In genomic region chr18:9102391-9103216, GRCh38 we compare ENCODE assay signal across 8 cellular contexts. TPM values are rescaled to one million over a fixed set of nuclear protein-coding genes. Genes with fewer than 3 reads are reported as not detected.
DNase-seq lines count a peak whose midpoint lies in the region; ATAC-seq and TF ChIP-seq lines count a peak whose summit lies in the region.

TSS of gene NDUFV2 (plus strand) at chr18:9102699. CDS start at chr18:9102744, 45 bp downstream.

- ATAC-seq in lower lobe of right lung = peak; percentile 98 to 100

- H3K4me1 ChIP-seq in ectodermal cell (ENCODE audit: control insufficient read depth, insufficient read depth, low read length) = peaks cover 24% of the 10 kb centered on the region
- H3K4me1 ChIP-seq in lower lobe of right lung = peaks cover 46% of the 10 kb centered on the region

- no peaks in the 10 kb centered on the region for H3K27me3 ChIP-seq in ectodermal cell (ENCODE audit: control insufficient read depth, insufficient read depth, low read length, poor library complexity, severe bottlenecking)
- no peaks in the 10 kb centered on the region for H3K27me3 ChIP-seq in lower lobe of right lung (ENCODE audit: low read depth)

- DNase-seq in CMK (ENCODE audit: low read depth) = peak; percentile 70
- DNase-seq in GM20000 (ENCODE audit: low spot score) = peak; percentile 96
- peak; percentile 43 for DNase-seq in HS-5 (ENCODE audit: low read depth)
- DNase-seq in NK-92 (lab: John Stamatoyannopoulos, UW; ENCODE audit: unreplicated experiment) = peak; percentile 68
- DNase-seq in activated CD8-positive, alpha-beta memory T cell treated with anti-CD3 and anti-CD28 coated beads for 1 hour (ENCODE audit: extremely low read depth in 1 of 2, low read depth in 1 of 2) = peak; percentile 89 to 98
- peak; percentile 98 for DNase-seq in lower lobe of right lung
- DNase-seq in stimulated activated CD4-positive, alpha-beta T cell treated with anti-CD3 and anti-CD28 coated beads, TNF-alpha, amount 100 ng/mL, for 1 hour (ENCODE audit: low read depth in 3 of 3, low spot score in 1 of 3) = peak; percentile 90 to 96 (median 95)

- WGBS in ectodermal cell, 2 experiments = 1% methylated on average over 66 of the region's 66 CpGs

- H3K36me3 ChIP-seq in ectodermal cell (ENCODE audit: control insufficient read depth, insufficient read depth, low read length) = no peaks in the 10 kb centered on the region
- no peaks in the 10 kb centered on the region for H3K36me3 ChIP-seq in lower lobe of right lung

- H3K9me3 ChIP-seq in ectodermal cell (ENCODE audit: control insufficient read depth, low read length) = no peaks in the 10 kb centered on the region
- no peaks in the 10 kb centered on the region for H3K9me3 ChIP-seq in lower lobe of right lung

- H3K27ac ChIP-seq in ectodermal cell (ENCODE audit: insufficient read depth, low read depth, low read length, poor library complexity, severe bottlenecking) (peak within 1 kb of the TSS; percentile 68), lower lobe of right lung (peak within 1 kb of the TSS; percentile 89)

- H3K4me3 ChIP-seq in ectodermal cell (ENCODE audit: insufficient read depth, low read depth, low read length) = peak within 1 kb of the TSS; percentile 69
- H3K4me3 ChIP-seq in lower lobe of right lung = peak within 1 kb of the TSS; percentile 68

- intact Hi-C loops in lower lobe of right lung (cut with DNase I) = no loop called here

- TF ChIP-seq CTCF in GM20000 (IDR thresholded peaks at IDR 0.05; ENCODE audit: extremely low read depth, missing control alignments) (no peak), lower lobe of right lung (IDR thresholded peaks at IDR 0.05) (no peak)

RNA-seq across cellular contexts. Expression of gene NDUFV2, which starts in this region (rescaled TPM):
- 160 TPM for polyA plus RNA-seq in ectodermal cell (2013, experiment 1 of 4)
- 161 TPM for polyA plus RNA-seq in ectodermal cell (2013, experiment 2 of 4)
- 155 TPM for polyA plus RNA-seq in ectodermal cell (2013, experiment 3 of 4)
- 167 TPM for polyA plus RNA-seq in ectodermal cell (2013, experiment 4 of 4)
- total RNA-seq in lower lobe of right lung = 108 TPM

Comparison
In these comparisons a context has a peak if more than half of its experiments do, and no peak if none do; other contexts are left out.
1. Peak in every context shown above with its lines: DNase-seq, ATAC-seq, H3K4me3 ChIP-seq and H3K27ac ChIP-seq.
2. DNase-seq: peak in every context shown above with its lines; median percentile 98 in lower lobe of right lung; 96 in GM20000; 95 in stimulated activated CD4-positive, alpha-beta T cell treated with anti-CD3 and anti-CD28 coated beads, TNF-alpha, amount 100 ng/mL, for 1 hour; 94 in activated CD8-positive, alpha-beta memory T cell treated with anti-CD3 and anti-CD28 coated beads for 1 hour; 70 in CMK; 68 in NK-92; 43 in HS-5.